Comparison of ENCODE assay signal across 20 cellular contexts in the genomic region with DNA sequence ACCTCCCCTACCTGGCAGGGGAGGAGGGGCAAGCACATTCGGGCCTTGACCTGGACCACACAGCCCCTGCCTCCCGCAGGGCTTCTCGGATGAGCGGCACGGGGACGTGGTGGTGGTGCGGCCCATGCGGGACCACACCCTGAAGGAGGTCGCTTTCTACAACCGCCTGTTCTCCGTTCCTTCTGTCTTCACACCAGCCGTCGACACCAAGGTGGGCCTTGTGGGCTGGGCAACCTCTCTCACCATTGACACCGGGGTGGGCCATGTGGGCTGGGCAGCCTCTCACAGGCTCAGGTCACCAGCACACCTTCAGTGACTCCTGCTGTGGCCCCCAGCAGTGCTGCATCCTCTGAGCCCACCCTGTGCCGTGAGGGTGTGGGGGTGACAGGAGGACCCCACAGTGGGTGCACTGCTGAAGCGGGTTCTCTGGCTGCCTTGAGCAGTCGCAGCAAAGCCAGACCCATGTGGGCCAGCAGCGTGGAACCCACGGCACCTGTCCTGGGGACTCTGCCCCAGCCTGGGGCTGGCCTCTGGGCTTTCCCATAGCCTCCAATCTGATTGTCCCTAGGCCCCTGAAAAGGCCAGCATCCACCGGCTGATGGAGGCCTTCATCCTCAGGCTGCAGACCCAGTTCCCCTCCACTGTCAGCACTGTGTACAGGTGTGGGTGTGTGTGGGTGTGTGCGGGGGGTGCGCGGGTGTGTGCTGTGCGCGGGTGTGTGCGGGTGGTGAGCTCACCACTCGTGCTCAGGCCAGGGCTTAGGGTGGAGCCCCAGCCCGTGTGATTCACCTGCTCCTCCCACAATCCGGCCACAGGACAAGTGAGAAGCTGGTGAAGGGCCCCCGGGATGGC. TPM values are rescaled to one million over a fixed set of nuclear protein-coding genes. Genes with fewer than 3 reads are reported as not detected.
DNase-seq lines count a peak whose midpoint lies in the region; ATAC-seq and TF ChIP-seq lines count a peak whose summit lies in the region.
"Had no signal": no experiment of that assay in that cellular context is flagged by ENCODE, and none has a peak within 500 bp of the region (broad histone marks: within the 10 kb centered on the region; RNA-seq: fewer than 3 reads in every experiment).

No MANE protein-coding gene starts in this region.

- no peak for DNase-seq in activated CD4-positive, CD25-positive, alpha-beta regulatory T cell (lab: John Stamatoyannopoulos, UW)
- DNase-seq in Panc1 (ENCODE audit: low read depth, low spot score) (no peak), fibroblast of mammary gland (ENCODE audit: low read depth) (peak; percentile 56), iPS-NIHi11 (ENCODE audit: low spot score) (no peak), NCI-H446 (lab: John Stamatoyannopoulos, UW) (no peak), ascending aorta (ENCODE audit: low spot score in 2 of 2) (no peak)
- DNase-seq: activated CD4-positive, alpha-beta T cell treated with anti-CD3 and anti-CD28 coated beads for 4 hours; CD4-positive, alpha-beta T cell; dermis blood vessel endothelial cell; heart left ventricle; ovary; SJCRH30; stimulated activated CD4-positive, alpha-beta T cell treated with anti-CD3 and anti-CD28 coated beads, Interleukin-4, amount 100 ng/mL, for 24 hours; stimulated activated CD8-positive, alpha-beta memory T cell treated with anti-CD3 and anti-CD28 coated beads, Interleukin-4, amount 100 ng/mL, for 48 hours had no signal

- TF ChIP-seq CTCF in Panc1 (IDR thresholded peaks at IDR 0.05): no peak
- TF ChIP-seq CTCF in fibroblast of mammary gland (conservative IDR thresholded peaks at IDR 0.05; ENCODE audit: control insufficient read depth, insufficient read depth, low read depth, low read length): no peak
- TF ChIP-seq CTCF in ascending aorta (IDR thresholded peaks at IDR 0.05): no peak

- no peaks in the 10 kb centered on the region for H3K27me3 Mint-ChIP-seq in stimulated activated naive CD8-positive, alpha-beta T cell treated with anti-CD3 and anti-CD28 coated beads, Interleukin-15, Interleukin-2, amounts not matched to agents 100 ng/mL and 50 ng/mL, for 24 hours
- H3K27me3 Mint-ChIP-seq: activated naive CD4-positive, alpha-beta T cell treated with anti-CD3 and anti-CD28 coated beads, Interleukin-2, amount 50 U/mL, for 24 hours; brain; CD4-positive, alpha-beta T cell had no signal

- no peaks in the 10 kb centered on the region for H3K9me3 Mint-ChIP-seq in stimulated activated naive CD8-positive, alpha-beta T cell treated with anti-CD3 and anti-CD28 coated beads, Interleukin-15, Interleukin-2, amounts not matched to agents 100 ng/mL and 50 ng/mL, for 24 hours
- H3K9me3 Mint-ChIP-seq: activated naive CD4-positive, alpha-beta T cell treated with anti-CD3 and anti-CD28 coated beads, Interleukin-2, amount 50 U/mL, for 24 hours; brain; CD4-positive, alpha-beta T cell had no signal

- in situ Hi-C loops in Panc1 (cut with HindIII; ENCODE audit: low pct_unique_long_range_greater_than_20kb, low sequenced_read_pairs): no loop called here

- intact Hi-C loops in Panc1 (cut with micrococcal nuclease; ENCODE audit: unreplicated experiment): no loop called here
- intact Hi-C loops in ascending aorta (cut with DNase I): no loop called here

- CTCF ChIA-PET in Panc1 (lab: Charles Lee): no interaction called here

- POLR2A ChIA-PET in Panc1 (lab: Charles Lee): no interaction called here

- H3K36me3 ChIP-seq in Panc1 (ENCODE audit: control insufficient read depth, insufficient read depth, low read length) (no peaks in the 10 kb centered on the region; the same call in 1 of the 2 replicates), ascending aorta (peaks cover 33 to 54% of the 10 kb centered on the region in 2 donors)
- H3K36me3 ChIP-seq: ovary had no signal

- no peaks in the 10 kb centered on the region for H3K4me1 Mint-ChIP-seq in stimulated activated naive CD8-positive, alpha-beta T cell treated with anti-CD3 and anti-CD28 coated beads, Interleukin-15, Interleukin-2, amounts not matched to agents 100 ng/mL and 50 ng/mL, for 24 hours (ENCODE audit: low read depth)
- H3K4me1 Mint-ChIP-seq: brain had no signal

- H3K4me1 ChIP-seq in Panc1 (ENCODE audit: control insufficient read depth, insufficient read depth, low read length) (no peaks in the 10 kb centered on the region; the same call in 1 of the 2 replicates), ascending aorta (no peaks in the 10 kb centered on the region)
- H3K4me1 ChIP-seq: heart left ventricle, SJCRH30 had no signal

- H3K27ac Mint-ChIP-seq in stimulated activated naive CD8-positive, alpha-beta T cell treated with anti-CD3 and anti-CD28 coated beads, Interleukin-15, Interleukin-2, amounts not matched to agents 100 ng/mL and 50 ng/mL, for 24 hours: peak overlapping the region; percentile 58
- H3K27ac Mint-ChIP-seq: activated naive CD4-positive, alpha-beta T cell treated with anti-CD3 and anti-CD28 coated beads, Interleukin-2, amount 50 U/mL, for 24 hours; brain; CD4-positive, alpha-beta T cell had no signal

- BruUV-seq in Panc1 (replicated peaks; lab: Mats Ljungman, UMichigan): no TSS peak

- H3K4me3 ChIP-seq in Panc1 (ENCODE audit: low read depth in 2 of 2, low read length in 2 of 2) (no peak overlapping the region), fibroblast of mammary gland (ENCODE audit: control insufficient read depth, low read depth, low read length) (no peak overlapping the region), ascending aorta (no peak overlapping the region)
- H3K4me3 ChIP-seq: heart left ventricle, ovary, SJCRH30, tibial nerve had no signal

- H3K4me3 Mint-ChIP-seq in stimulated activated naive CD8-positive, alpha-beta T cell treated with anti-CD3 and anti-CD28 coated beads, Interleukin-15, Interleukin-2, amounts not matched to agents 100 ng/mL and 50 ng/mL, for 24 hours: no peak overlapping the region
- H3K4me3 Mint-ChIP-seq: activated naive CD4-positive, alpha-beta T cell treated with anti-CD3 and anti-CD28 coated beads, Interleukin-2, amount 50 U/mL, for 24 hours; brain; CD4-positive, alpha-beta T cell had no signal

- H3K36me3 Mint-ChIP-seq in stimulated activated naive CD8-positive, alpha-beta T cell treated with anti-CD3 and anti-CD28 coated beads, Interleukin-15, Interleukin-2, amounts not matched to agents 100 ng/mL and 50 ng/mL, for 24 hours (ENCODE audit: low read depth): peaks cover 23% of the 10 kb centered on the region

- ATAC-seq in activated CD4-positive, CD25-positive, alpha-beta regulatory T cell treated with anti-CD3 and anti-CD28 coated beads, Interleukin-2, amount 50 U/mL, for 24 hours: peak; percentile 14 to 33
- ATAC-seq in Panc1: peak; percentile 53

- no peak overlapping the region for H3K27ac ChIP-seq in Panc1 (ENCODE audit: low read length)
- no peak overlapping the region for H3K27ac ChIP-seq in ascending aorta
- H3K27ac ChIP-seq: HL-60, ovary, SJCRH30, tibial nerve had no signal

- H3K9me3 ChIP-seq in Panc1 (ENCODE audit: control insufficient read depth, insufficient read depth, low read depth, low read length): no peaks in the 10 kb centered on the region
- H3K9me3 ChIP-seq in ascending aorta: no peaks in the 10 kb centered on the region
- H3K9me3 ChIP-seq: heart left ventricle, ovary, SJCRH30, tibial nerve had no signal

- H3K27me3 ChIP-seq in Panc1 (ENCODE audit: control insufficient read depth, insufficient read depth, low read length): no peaks in the 10 kb centered on the region
- no peaks in the 10 kb centered on the region for H3K27me3 ChIP-seq in ascending aorta
- H3K27me3 ChIP-seq: heart left ventricle, ovary, SJCRH30, tibial nerve had no signal

RNA-seq across cellular contexts. Expression of a gene that starts 7.5 kb away (rescaled TPM):
- 24.8 TPM for total RNA-seq in Panc1 (2021; ENCODE audit: unreplicated experiment)
- 31.7 TPM for polyA plus RNA-seq in Panc1 (2012; ENCODE audit: insufficient read length)
- 4.2 TPM for total RNA-seq in ascending aorta

RNA-seq across cellular contexts. Expression of a gene that starts 7.6 kb away (rescaled TPM):
- 19.8 TPM for total RNA-seq in Panc1 (2021; ENCODE audit: unreplicated experiment)
- 23.4 TPM for polyA plus RNA-seq in Panc1 (2012; ENCODE audit: insufficient read length)
- total RNA-seq in ascending aorta: 44.3 TPM

RNA-seq across cellular contexts. Expression of a gene that starts 27.5 kb away (rescaled TPM):
- total RNA-seq in Panc1 (2021; ENCODE audit: unreplicated experiment): not detected
- 0.40 TPM for polyA plus RNA-seq in Panc1 (2012; ENCODE audit: insufficient read length)
- total RNA-seq in ascending aorta: not detected
- total RNA-seq: dermis blood vessel endothelial cell had no signal

RNA-seq across cellular contexts. Expression of a gene that starts 50.9 kb away (rescaled TPM):
- total RNA-seq in Panc1 (2021; ENCODE audit: unreplicated experiment) (96.8 TPM), ascending aorta (72.9 TPM)
- 84.8 TPM for polyA plus RNA-seq in Panc1 (2012; ENCODE audit: insufficient read length)
